In genomic region chr12:76766161-76766560, GRCh38 we compare ENCODE assay signal across 13 cellular contexts. TPM values are rescaled to one million over a fixed set of nuclear protein-coding genes. Genes with fewer than 3 reads are reported as not detected.
A peak's percentile ranks its signal among the peaks of the same experiment; 100 is the strongest.
DNase-seq lines count a peak whose midpoint lies in the region; ATAC-seq and TF ChIP-seq lines count a peak whose summit lies in the region.
"Had no signal": no experiment of that assay in that cellular context is flagged by ENCODE, and none has a peak within 500 bp of the region (broad histone marks: within the 10 kb centered on the region; RNA-seq: fewer than 3 reads in every experiment).

No MANE protein-coding gene starts in this region.

- H2BK5ac ChIP-seq in IMR-90 (ENCODE audit: low read depth, low read length, poor library complexity, severe bottlenecking): no peak overlapping the region

- TF ChIP-seq CTCF in CD4-positive, alpha-beta T cell (IDR thresholded peaks at IDR 0.05): no peak
- TF ChIP-seq CTCF in IMR-90 (conservative IDR thresholded peaks at IDR 0.05; ENCODE audit: low read depth, low read length) (no peak), nephron progenitor cell (IDR thresholded peaks at IDR 0.05) (no peak)

- H3K27me3 Mint-ChIP-seq in CD4-positive, alpha-beta T cell: no peaks in the 10 kb centered on the region
- no peaks in the 10 kb centered on the region for H3K27me3 Mint-ChIP-seq in activated T-helper 17 cell treated with anti-CD3 and anti-CD28 coated beads, Interleukin-2, amount 50 U/mL, for 72 hours
- H3K27me3 Mint-ChIP-seq in nephron progenitor cell (ENCODE audit: low read depth, poor library complexity): no peaks in the 10 kb centered on the region

- no peak for TF ChIP-seq RAD21 in IMR-90 (IDR thresholded peaks at IDR 0.05; ENCODE audit: low read length)

- H3K18ac ChIP-seq in IMR-90 (ENCODE audit: low read depth, low read length): no peak overlapping the region

- H3K9me1 ChIP-seq in IMR-90 (ENCODE audit: insufficient read depth, low read length): peaks cover 7% of the 10 kb centered on the region

- H3K56ac ChIP-seq in IMR-90 (ENCODE audit: extremely low read depth, insufficient read depth, low read length): no peak overlapping the region

- no peak overlapping the region for H2AK5ac ChIP-seq in IMR-90 (ENCODE audit: low read depth, low read length)

- H3K23ac ChIP-seq in IMR-90 (ENCODE audit: low read depth, low read length): peak overlapping the region; percentile 87; the same call in 1 of the 2 replicates

- no peak overlapping the region for H4K91ac ChIP-seq in IMR-90 (ENCODE audit: insufficient read depth, low read depth, low read length)

- H3K4me1 Mint-ChIP-seq in CD4-positive, alpha-beta T cell (ENCODE audit: low read depth): peaks cover 68% of the 10 kb centered on the region
- peaks cover 12% of the 10 kb centered on the region for H3K4me1 Mint-ChIP-seq in activated T-helper 17 cell treated with anti-CD3 and anti-CD28 coated beads, Interleukin-2, amount 50 U/mL, for 72 hours
- peaks cover 30% of the 10 kb centered on the region for H3K4me1 Mint-ChIP-seq in nephron progenitor cell

- no peaks in the 10 kb centered on the region for H3K9me3 ChIP-seq in CD4-positive, alpha-beta T cell (ENCODE audit: control insufficient read depth, low read length)
- H3K9me3 ChIP-seq in IMR-90 (ENCODE audit: control insufficient read depth, insufficient read depth, low read length) (no peaks in the 10 kb centered on the region), SJCRH30 (replicated peaks) (no peaks in the 10 kb centered on the region)

- no TSS peak for BruUV-seq in IMR-90 (replicated peaks; lab: Mats Ljungman, UMichigan)

- POLR2A ChIA-PET in CD4-positive, alpha-beta T cell (lab: Charles Lee): interaction anchor here (1.1 kb wide), 1 partner anchor 207 kb away, joined by 3 read pairs; no protein-coding TSS in a partner anchor
- POLR2A ChIA-PET in IMR-90 (lab: Charles Lee; ENCODE audit: unreplicated experiment): no interaction called here

- CTCF ChIA-PET in CD4-positive, alpha-beta T cell (lab: Charles Lee): interaction anchor here (0.9 to 1.3 kb wide), 2 partner anchors 26 to 145 kb away, joined by 3 to 5 read pairs; no protein-coding TSS in a partner anchor
- CTCF ChIA-PET in IMR-90 (lab: Yijun Ruan, JAX): interaction anchor here (0.5 kb wide), 1 partner anchor 83 kb away, joined by 5 read pairs; no protein-coding TSS in a partner anchor

- no peak for DNase-seq in CD4-positive, alpha-beta T cell
- DNase-seq in IMR-90 (no peak), nephron progenitor cell (no peak), AG20443 (ENCODE audit: low spot score) (no peak), HT-29 (ENCODE audit: low spot score) (no peak), SJCRH30 (no peak)
- DNase-seq: activated CD8-positive, alpha-beta memory T cell treated with anti-CD3 and anti-CD28 coated beads, Interleukin-2, amount 50 U/mL, for 48 hours; foreskin melanocyte; GDM1; islet precursor cell; NCI-H1417 treated with DMSO at 0.1 percent for 48 hours; NCI-H510A treated with DMSO at 0.1 percent for 48 hours had no signal

- intact Hi-C loops in CD4-positive, alpha-beta T cell (cut with DNase I, micrococcal nuclease): loop anchor here in 1 of 2 experiments (5.0 to 10.0 kb wide), 2 partner anchors 1254 to 1371 kb away; partner anchors contain the start of genes GLIPR1L2 and KRR1
- intact Hi-C loops in IMR-90 (cut with micrococcal nuclease): no loop called here

- H3K14ac ChIP-seq in IMR-90 (replicated peaks; ENCODE audit: low read depth, low read length): no peak overlapping the region

- no peak overlapping the region for H3K9ac ChIP-seq in IMR-90 (ENCODE audit: low read depth, low read length)

- H3K4me1 ChIP-seq in IMR-90 (ENCODE audit: control insufficient read depth, insufficient read depth, low read length) (peaks cover 2% of the 10 kb centered on the region), SJCRH30 (no peaks in the 10 kb centered on the region)

- H2BK120ac ChIP-seq in IMR-90 (ENCODE audit: low read depth, low read length): no peak overlapping the region

- peak overlapping the region; percentile 100 for H3K4me2 ChIP-seq in IMR-90 (ENCODE audit: low read depth, low read length)

- ATAC-seq in CD4-positive, alpha-beta T cell (ENCODE audit: poor library complexity): no peak
- ATAC-seq in IMR-90 (ENCODE audit: low read depth): no peak
- no peak for ATAC-seq in activated T-helper 17 cell treated with anti-CD3 and anti-CD28 coated beads, Interleukin-2, amount 50 U/mL, for 72 hours (replicated peaks)

- no peak overlapping the region for H4K8ac ChIP-seq in IMR-90 (ENCODE audit: low read depth in 2 of 2, low read length in 2 of 2)

- peak overlapping the region; percentile 99 for H3K27ac Mint-ChIP-seq in CD4-positive, alpha-beta T cell
- H3K27ac Mint-ChIP-seq in activated T-helper 17 cell treated with anti-CD3 and anti-CD28 coated beads, Interleukin-2, amount 50 U/mL, for 72 hours: no peak overlapping the region
- H3K27ac Mint-ChIP-seq in nephron progenitor cell: no peak overlapping the region

- H2BK20ac ChIP-seq in IMR-90 (ENCODE audit: low read depth, low read length): no peak overlapping the region

- no peak overlapping the region for H2AFZ ChIP-seq in IMR-90 (replicated peaks; ENCODE audit: low read length, poor library complexity)

- no peak for TF ChIP-seq POLR2A in IMR-90 (IDR thresholded peaks at IDR 0.05; ENCODE audit: low read depth, low read length)

- no CpG with 5 or more reads among the region's 4 CpGs for WGBS in IMR-90 (ENCODE audit: extremely low coverage in 2 of 2, insufficient read length in 1 of 2), 2 experiments

- no peak overlapping the region for H3K27ac ChIP-seq in CD4-positive, alpha-beta T cell (ENCODE audit: low read depth, low read length)
- H3K27ac ChIP-seq in IMR-90 (ENCODE audit: insufficient read depth, low read length) (no peak overlapping the region), SJCRH30 (no peak overlapping the region)

- no peak overlapping the region for H4K5ac ChIP-seq in IMR-90 (ENCODE audit: low read depth, low read length)

- H2BK15ac ChIP-seq in IMR-90 (ENCODE audit: low read depth, low read length): no peak overlapping the region

- H3K4ac ChIP-seq in IMR-90 (ENCODE audit: low read depth, low read length): no peak overlapping the region; the same call in 1 of the 2 replicates

- no peak overlapping the region for H3K4me3 ChIP-seq in IMR-90 (ENCODE audit: insufficient read depth, low read depth, low read length)
- H3K4me3 ChIP-seq in SJCRH30: no peak overlapping the region

- dilution Hi-C loops in IMR-90 (cut with HindIII; ENCODE audit: low sequenced_read_pairs, unreplicated experiment): no loop called here

- peaks cover 29% of the 10 kb centered on the region for H4K20me1 ChIP-seq in IMR-90 (ENCODE audit: insufficient read depth, low read length)

- no peaks in the 10 kb centered on the region for H3K27me3 ChIP-seq in CD4-positive, alpha-beta T cell (ENCODE audit: control insufficient read depth, insufficient read depth, low read length)
- H3K27me3 ChIP-seq in IMR-90 (ENCODE audit: control insufficient read depth, insufficient read depth, low read length) (no peaks in the 10 kb centered on the region), SJCRH30 (no peaks in the 10 kb centered on the region)

- peaks cover 21 to 65% of the 10 kb centered on the region in 2 experiments for H3K79me1 ChIP-seq in IMR-90 (ENCODE audit: low read depth in 1 of 2, low read length in 2 of 2)

- in situ Hi-C loops in IMR-90 (cut with MboI; ENCODE audit: low sequenced_read_pairs): no loop called here

- H3K9me3 Mint-ChIP-seq in CD4-positive, alpha-beta T cell: no peaks in the 10 kb centered on the region
- H3K9me3 Mint-ChIP-seq in activated T-helper 17 cell treated with anti-CD3 and anti-CD28 coated beads, Interleukin-2, amount 50 U/mL, for 72 hours: no peaks in the 10 kb centered on the region
- H3K9me3 Mint-ChIP-seq in nephron progenitor cell: peaks cover 5% of the 10 kb centered on the region

- H3K4me3 Mint-ChIP-seq in CD4-positive, alpha-beta T cell: peak overlapping the region; percentile 99
- peak overlapping the region; percentile 96 for H3K4me3 Mint-ChIP-seq in activated T-helper 17 cell treated with anti-CD3 and anti-CD28 coated beads, Interleukin-2, amount 50 U/mL, for 72 hours
- H3K4me3 Mint-ChIP-seq in nephron progenitor cell: peak overlapping the region; percentile 99

- no peaks in the 10 kb centered on the region for H3K36me3 ChIP-seq in IMR-90 (ENCODE audit: control insufficient read depth, insufficient read depth, low read length)
- H3K36me3 ChIP-seq in SJCRH30: 0 out of 2 replicates have a peak, but pooled peaks cover 4% of the 10 kb centered on the region

- no peak overlapping the region for H2AK9ac ChIP-seq in IMR-90 (replicated peaks; ENCODE audit: low read depth, low read length, poor library complexity)

- peaks cover 13% of the 10 kb centered on the region for H3K36me3 Mint-ChIP-seq in CD4-positive, alpha-beta T cell (ENCODE audit: low read depth)
- peaks cover 10% of the 10 kb centered on the region for H3K36me3 Mint-ChIP-seq in activated T-helper 17 cell treated with anti-CD3 and anti-CD28 coated beads, Interleukin-2, amount 50 U/mL, for 72 hours (ENCODE audit: low read depth)
- peaks cover 27% of the 10 kb centered on the region for H3K36me3 Mint-ChIP-seq in nephron progenitor cell (ENCODE audit: low read depth)

TF ChIP-seq in IMR-90, 13 proteins besides CTCF, POLR2A, EP300 and RAD21:
- TF ChIP-seq RFX5 (IDR thresholded peaks at IDR 0.05; ENCODE audit: low read depth, low read length) (no peak), RCOR1 (IDR thresholded peaks at IDR 0.05; ENCODE audit: insufficient replicate concordance, low read length) (no peak)

RNA-seq across cellular contexts. Expression of gene ZDHHC17, which starts 2.2 kb away (rescaled TPM):
- total RNA-seq in CD4-positive, alpha-beta T cell: 10 to 100 TPM; 36.4 to 42.6 TPM
- 86.4 and 125 TPM in 2 replicates for total RNA-seq in IMR-90 (2012; rRNA removed)
- 23.3 and 24.8 TPM in 2 replicates for polyA plus RNA-seq in IMR-90 (2012; rRNA removed)
- 3.4 and 4.4 TPM in 2 replicates for polyA plus RNA-seq in IMR-90 (2012; cell fraction: cytosol; rRNA removed)
- polyA plus RNA-seq in IMR-90 (2012; cell fraction: nucleus; rRNA removed; ENCODE audit: low replicate concordance): 13.2 and 134 TPM in 2 replicates
- total RNA-seq in activated T-helper 17 cell treated with anti-CD3 and anti-CD28 coated beads, Interleukin-2, amount 50 U/mL, for 72 hours: 10 to 100 TPM; 26.4 to 48.2 TPM
- total RNA-seq in HT-29 (2014; rRNA removed; shearing (Covaris generic)): 12.2 and 14.2 TPM in 2 replicates
- total RNA-seq in SJCRH30 (2014; rRNA removed; shearing (Covaris generic)): 37.5 and 41.3 TPM in 2 replicates
